Comparison of ENCODE assay signal across 8 cellular contexts in the genomic region with DNA sequence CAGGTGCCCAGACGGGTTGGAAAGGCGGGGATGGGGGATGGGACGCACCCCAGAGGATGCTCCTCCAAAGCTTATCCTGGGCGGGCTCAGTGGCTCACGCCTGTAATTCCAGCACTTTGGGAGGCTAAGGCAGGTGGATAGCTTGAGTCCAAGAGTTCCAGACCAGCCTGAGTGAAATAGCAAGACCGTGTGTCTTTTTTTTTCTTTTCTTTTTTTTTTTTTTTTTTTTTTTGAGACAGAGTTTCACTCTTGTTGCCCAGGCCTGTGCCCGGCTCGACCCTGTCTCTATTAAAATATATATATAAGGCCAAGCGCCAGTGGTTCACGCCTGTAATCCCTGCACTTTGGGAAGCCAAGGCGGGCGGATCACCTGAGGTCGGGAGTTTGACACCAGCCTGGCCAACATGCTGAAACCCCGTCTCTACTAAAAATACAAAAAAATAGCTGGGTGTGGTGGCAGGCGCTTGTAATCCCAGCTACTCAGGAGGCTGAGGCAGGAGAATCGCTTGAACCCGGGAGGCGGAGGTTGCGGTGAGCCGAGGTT. TPM values are rescaled to one million over a fixed set of nuclear protein-coding genes. Genes with fewer than 3 reads are reported as not detected.
DNase-seq lines count a peak whose midpoint lies in the region; ATAC-seq and TF ChIP-seq lines count a peak whose summit lies in the region.
"Not testable (repeated sequence)": the region's sequence is repeated elsewhere in the genome, so short reads cannot be mapped to it uniquely, and the experiment has no call there.

No MANE protein-coding gene starts in this region.

- peaks cover 27% of the 10 kb centered on the region for H3F3A ChIP-seq in PC-9 (ENCODE audit: insufficient read depth, low read depth)
- not testable (repeated sequence) for H3F3A ChIP-seq in neural progenitor cell (ENCODE audit: low read depth)

- TF ChIP-seq CTCF in HFFc6 (IDR thresholded peaks at IDR 0.05); PC-9 (conservative IDR thresholded peaks at IDR 0.05); neural progenitor cell (IDR thresholded peaks at IDR 0.05): not testable (repeated sequence)

- intact Hi-C loops in CD4-positive, alpha-beta memory T cell (cut with micrococcal nuclease): loop anchor here (1.0 to 2.0 kb wide), 2 partner anchors 55 to 93 kb away; a partner anchor contains a TSS
- intact Hi-C loops in PC-9 (cut with micrococcal nuclease; ENCODE audit: unreplicated experiment): loop anchor here (2.0 to 5.0 kb wide), 2 partner anchors 92 to 109 kb away; a partner anchor contains a TSS
- intact Hi-C loops in activated naive CD4-positive, alpha-beta T cell treated with anti-CD3 and anti-CD28 coated beads for 36 hours (cut with micrococcal nuclease): loop anchor here (1.0 to 10.0 kb wide), 2 partner anchors 93 to 241 kb away; a partner anchor contains a TSS

- H3K9me2 ChIP-seq in PC-9 (ENCODE audit: insufficient read depth): not testable (repeated sequence)

- H3K36me3 ChIP-seq in CD4-positive, alpha-beta memory T cell (ENCODE audit: insufficient read depth, low read length); neural progenitor cell: not testable (repeated sequence)
- H3K36me3 ChIP-seq in PC-9 (ENCODE audit: low read depth): peaks cover 37% of the 10 kb centered on the region

- H3K4me3 ChIP-seq in CD4-positive, alpha-beta memory T cell (ENCODE audit: low read length in 2 of 2): peak overlapping the region; percentile 91 to 98
- H3K4me3 ChIP-seq in PC-9 (peak overlapping the region; percentile 70), iPS-18c (ENCODE audit: insufficient read depth, low read depth, low read length) (peak overlapping the region; percentile 70; the same call in 1 of the 2 replicates)
- not testable (repeated sequence) for H3K4me3 ChIP-seq in neural progenitor cell

- peak overlapping the region; percentile 75 for H3K27ac ChIP-seq in CD4-positive, alpha-beta memory T cell (ENCODE audit: low read depth, low read length)
- peak overlapping the region; percentile 86 for H3K27ac ChIP-seq in PC-9
- not testable (repeated sequence) for H3K27ac ChIP-seq in neural progenitor cell
- peak overlapping the region; percentile 93 for H3K27ac ChIP-seq in temporal lobe (ENCODE audit: low read depth, low read length)

- TSS peak; percentile 73 for BruUV-seq in PC-9 (replicated peaks; lab: Mats Ljungman, UMichigan)

- H3K4me1 ChIP-seq in CD4-positive, alpha-beta memory T cell (ENCODE audit: insufficient read depth, low read length); PC-9 (replicated peaks; ENCODE audit: insufficient read depth); neural progenitor cell: not testable (repeated sequence)

- H3K4me2 ChIP-seq in PC-9: peak overlapping the region; percentile 77
- H3K4me2 ChIP-seq in neural progenitor cell: not testable (repeated sequence)

- POLR2A ChIA-PET in CD4-positive, alpha-beta memory T cell (lab: Charles Lee; ENCODE audit: partially characterized antibody): interaction anchor here (1.0 to 1.7 kb wide), 2 partner anchors 92 to 93 kb away, joined by 3 to 6 read pairs; a partner anchor contains a TSS
- POLR2A ChIA-PET in PC-9 (lab: Charles Lee; ENCODE audit: unreplicated experiment): not testable (repeated sequence)

- not testable (repeated sequence) for H4K20me1 ChIP-seq in PC-9 (ENCODE audit: insufficient read depth); neural progenitor cell (ENCODE audit: low read depth)

- peaks cover 42% of the 10 kb centered on the region for H3K79me2 ChIP-seq in PC-9 (ENCODE audit: low read depth)
- H3K79me2 ChIP-seq in neural progenitor cell (ENCODE audit: low read depth): not testable (repeated sequence)

- not testable (repeated sequence) for DNase-seq in CD4-positive, alpha-beta memory T cell; HFFc6; PC-9; activated naive CD4-positive, alpha-beta T cell treated with anti-CD3 and anti-CD28 coated beads for 36 hours; effector memory CD8-positive, alpha-beta T cell; neural progenitor cell (ENCODE audit: low spot score)

- H3K4me1 Mint-ChIP-seq in CD4-positive, alpha-beta memory T cell: peaks cover 10 to 27% (median 17%) of the 10 kb centered on the region in 4 donors
- not testable (repeated sequence) for H3K4me1 Mint-ChIP-seq in HFFc6 (ENCODE audit: low read depth); neural progenitor cell
- peaks cover 23% of the 10 kb centered on the region for H3K4me1 Mint-ChIP-seq in activated naive CD4-positive, alpha-beta T cell treated with anti-CD3 and anti-CD28 coated beads for 36 hours (ENCODE audit: low read depth)
- peaks cover 9 to 26% of the 10 kb centered on the region in 2 donors for H3K4me1 Mint-ChIP-seq in effector memory CD8-positive, alpha-beta T cell (ENCODE audit: low read depth in 2 of 2)

- CTCF ChIA-PET in CD4-positive, alpha-beta memory T cell (lab: Charles Lee; ENCODE audit: partially characterized antibody): interaction anchor here (0.7 kb wide), 1 partner anchor 93 kb away, joined by 3 read pairs; a partner anchor contains a TSS
- CTCF ChIA-PET in PC-9 (lab: Charles Lee): interaction anchor here (0.7 kb wide), 1 partner anchor 93 kb away, joined by 9 read pairs; no protein-coding TSS in a partner anchor
- CTCF ChIA-PET in activated naive CD4-positive, alpha-beta T cell treated with anti-CD3 and anti-CD28 coated beads for 36 hours (lab: Charles Lee): interaction anchor here (0.6 kb wide), 1 partner anchor 36 kb away, joined by 4 read pairs; no protein-coding TSS in a partner anchor

- peaks cover 31 to 42% of the 10 kb centered on the region in 2 donors for H3K36me3 Mint-ChIP-seq in CD4-positive, alpha-beta memory T cell
- H3K36me3 Mint-ChIP-seq in HFFc6 (ENCODE audit: low read depth) (peaks cover 37% of the 10 kb centered on the region), neural progenitor cell (peaks cover 27% of the 10 kb centered on the region)
- peaks cover 40% of the 10 kb centered on the region for H3K36me3 Mint-ChIP-seq in activated naive CD4-positive, alpha-beta T cell treated with anti-CD3 and anti-CD28 coated beads for 36 hours (ENCODE audit: low read depth)
- H3K36me3 Mint-ChIP-seq in effector memory CD8-positive, alpha-beta T cell (ENCODE audit: insufficient read depth): peaks cover 34% of the 10 kb centered on the region

- not testable (repeated sequence) for H3K27me3 ChIP-seq in CD4-positive, alpha-beta memory T cell (ENCODE audit: insufficient read depth, low read length); PC-9 (ENCODE audit: insufficient read depth, low read depth); neural progenitor cell

- not testable (repeated sequence) for H3K27me3 Mint-ChIP-seq in CD4-positive, alpha-beta memory T cell; HFFc6 (ENCODE audit: insufficient read depth); activated naive CD4-positive, alpha-beta T cell treated with anti-CD3 and anti-CD28 coated beads for 36 hours (ENCODE audit: low read depth); effector memory CD8-positive, alpha-beta T cell; neural progenitor cell (ENCODE audit: insufficient read depth, low read depth)

- H3K27ac Mint-ChIP-seq in CD4-positive, alpha-beta memory T cell: peak overlapping the region; percentile 77 to 99 (median 98)
- H3K27ac Mint-ChIP-seq in HFFc6 (peak overlapping the region; percentile 99), neural progenitor cell (peak overlapping the region; percentile 100)
- peak overlapping the region; percentile 98 for H3K27ac Mint-ChIP-seq in activated naive CD4-positive, alpha-beta T cell treated with anti-CD3 and anti-CD28 coated beads for 36 hours
- peak overlapping the region; percentile 98 for H3K27ac Mint-ChIP-seq in effector memory CD8-positive, alpha-beta T cell

- ATAC-seq in effector memory CD8-positive, alpha-beta T cell (replicated peaks): not testable (repeated sequence)

- H3K9ac ChIP-seq in neural progenitor cell: not testable (repeated sequence)

- H2AFZ ChIP-seq in PC-9: peak overlapping the region; percentile 86
- not testable (repeated sequence) for H2AFZ ChIP-seq in neural progenitor cell (replicated peaks)

- H3K9me3 ChIP-seq in CD4-positive, alpha-beta memory T cell (ENCODE audit: control insufficient read depth in 1 of 2, low read length in 2 of 2); iPS-18c (ENCODE audit: control insufficient read depth, insufficient read depth, low read length); neural progenitor cell (ENCODE audit: low read depth): not testable (repeated sequence)
- peaks cover 38% of the 10 kb centered on the region for H3K9me3 ChIP-seq in PC-9 (ENCODE audit: insufficient read depth, low read depth)

- peak overlapping the region; percentile 94 to 98 (median 96) for H3K4me3 Mint-ChIP-seq in CD4-positive, alpha-beta memory T cell
- H3K4me3 Mint-ChIP-seq in HFFc6 (peak overlapping the region; percentile 97), neural progenitor cell (peak overlapping the region; percentile 95)
- peak overlapping the region; percentile 90 for H3K4me3 Mint-ChIP-seq in activated naive CD4-positive, alpha-beta T cell treated with anti-CD3 and anti-CD28 coated beads for 36 hours
- peak overlapping the region; percentile 93 to 97 for H3K4me3 Mint-ChIP-seq in effector memory CD8-positive, alpha-beta T cell

- peaks cover 0 to 42% (median 33%) of the 10 kb centered on the region in 8 donors for H3K9me3 Mint-ChIP-seq in CD4-positive, alpha-beta memory T cell
- H3K9me3 Mint-ChIP-seq in HFFc6 (peaks cover 50% of the 10 kb centered on the region), neural progenitor cell (peaks cover 31% of the 10 kb centered on the region)
- H3K9me3 Mint-ChIP-seq in activated naive CD4-positive, alpha-beta T cell treated with anti-CD3 and anti-CD28 coated beads for 36 hours: peaks cover 26% of the 10 kb centered on the region
- H3K9me3 Mint-ChIP-seq in effector memory CD8-positive, alpha-beta T cell: peaks cover 7 to 15% of the 10 kb centered on the region in 2 donors

RNA-seq across cellular contexts. Expression of a gene that starts 0.5 kb away (rescaled TPM):
- total RNA-seq in CD4-positive, alpha-beta memory T cell: 10 to 100 TPM; 21.2 to 23.2 TPM
- 1 to 10 TPM; 1.2 to 3.9 TPM for polyA plus RNA-seq in CD4-positive, alpha-beta memory T cell
- total RNA-seq in HFFc6 (2021; fragmentation: NEBNext Ultra II Directional; extraction: Animal tissue kit (Norgen Biotek cat#: 25700)): 10 to 100 TPM; 15.3 to 21.9 (median 18.7) TPM
- total RNA-seq in PC-9 (2021) (24.9 and 26.0 TPM in 2 replicates), neural progenitor cell (ENCODE audit: low replicate concordance) (1.6 and 3.3 TPM in 2 replicates), temporal lobe (78.4 TPM)
- 10 to 100 TPM; 20.1 to 21.9 TPM for total RNA-seq in activated naive CD4-positive, alpha-beta T cell treated with anti-CD3 and anti-CD28 coated beads for 36 hours

RNA-seq across cellular contexts. Expression of a gene that starts 54.4 kb away (rescaled TPM):
- 10 to 100 TPM; 67.2 to 75.8 TPM for total RNA-seq in CD4-positive, alpha-beta memory T cell
- 10 to 100 TPM; 12.5 to 17.4 TPM for polyA plus RNA-seq in CD4-positive, alpha-beta memory T cell
- 10 to 100 TPM; 25.0 to 31.6 (median 26.3) TPM for total RNA-seq in HFFc6 (2021; fragmentation: NEBNext Ultra II Directional; extraction: Animal tissue kit (Norgen Biotek cat#: 25700))
- 28.9 and 31.2 TPM in 2 replicates for total RNA-seq in PC-9 (2021)
- 10 to 100 TPM; 28.7 to 29.4 TPM for total RNA-seq in activated naive CD4-positive, alpha-beta T cell treated with anti-CD3 and anti-CD28 coated beads for 36 hours
- total RNA-seq in neural progenitor cell (ENCODE audit: low replicate concordance): 45.6 and 80.1 TPM in 2 replicates
- 32.5 TPM for total RNA-seq in temporal lobe
